ENCODE assay signal across 1 cellular context in the genomic region with DNA sequence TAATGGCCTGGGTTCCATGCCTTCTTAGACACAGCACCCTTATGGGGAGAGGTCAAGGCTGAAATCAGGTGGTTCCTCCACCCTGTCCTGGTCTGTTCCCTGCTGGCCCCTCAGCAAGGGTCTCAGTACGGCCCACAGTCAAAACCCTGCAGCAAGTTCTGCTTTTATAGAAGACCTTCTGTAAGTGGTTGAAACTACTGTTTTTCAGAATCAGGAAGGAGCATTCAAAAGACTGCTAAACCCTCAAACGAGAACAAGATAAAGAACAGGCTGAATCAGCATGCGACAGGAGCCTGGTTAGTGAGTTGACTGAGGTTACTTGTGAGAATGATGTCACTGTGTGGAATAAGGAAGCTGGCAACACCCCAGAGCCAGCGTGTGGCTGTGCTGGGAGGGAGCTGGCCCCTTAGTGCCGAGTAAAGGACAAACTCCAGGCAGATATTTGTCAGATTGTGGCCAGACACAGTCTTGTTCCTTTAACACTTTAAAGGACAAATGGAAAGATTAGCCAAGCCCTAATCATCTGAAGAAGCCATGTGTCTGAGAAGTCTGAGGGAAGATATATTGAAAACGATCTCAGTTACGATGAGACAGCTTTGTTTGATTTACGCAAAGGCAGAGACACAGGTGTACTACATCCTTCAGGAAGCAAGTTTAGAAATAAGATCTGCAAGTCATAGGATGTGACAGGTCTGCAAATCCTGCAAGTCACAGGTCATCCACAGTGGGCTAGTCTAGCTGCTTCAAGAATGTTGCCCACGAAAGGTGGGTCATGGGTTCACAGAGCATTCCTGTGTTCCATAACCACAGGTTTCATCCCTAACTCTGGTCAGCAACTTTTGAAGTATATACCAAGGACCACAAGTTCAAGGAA.
TF ChIP-seq lines count a peak whose summit lies in the region.

No MANE protein-coding gene starts in this region.

TF ChIP-seq in K562, 482 proteins besides CTCF, POLR2A, EP300 and RAD21 (continued from another document and continues in another):
- TF ChIP-seq PREB (CRISPR knock-in tag; IDR thresholded peaks at IDR 0.05), result no peak
- TF ChIP-seq PHF21A (IDR thresholded peaks at IDR 0.05; ENCODE audit: borderline replicate concordance, low read depth), result no peak
- no peak for TF ChIP-seq ZNF263 (CRISPR knock-in tag; IDR thresholded peaks at IDR 0.05; ENCODE audit: borderline replicate concordance)
- TF ChIP-seq, protein P1, sequence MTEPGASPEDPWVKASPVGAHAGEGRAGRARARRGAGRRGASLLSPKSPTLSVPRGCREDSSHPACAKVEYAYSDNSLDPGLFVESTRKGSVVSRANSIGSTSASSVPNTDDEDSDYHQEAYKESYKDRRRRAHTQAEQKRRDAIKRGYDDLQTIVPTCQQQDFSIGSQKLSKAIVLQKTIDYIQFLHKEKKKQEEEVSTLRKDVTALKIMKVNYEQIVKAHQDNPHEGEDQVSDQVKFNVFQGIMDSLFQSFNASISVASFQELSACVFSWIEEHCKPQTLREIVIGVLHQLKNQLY (CRISPR knock-in tag; conservative IDR thresholded peaks at IDR 0.05), result no peak
- TF ChIP-seq ZNF436 (CRISPR knock-in tag; IDR thresholded peaks at IDR 0.05), result no peak
- TF ChIP-seq EP400 (IDR thresholded peaks at IDR 0.05), result peak; percentile 69
- peak; percentile 80; the same call in 1 of the 2 replicates for TF ChIP-seq BACH1 (tag; IDR thresholded peaks at IDR 0.05)
- no peak for TF ChIP-seq ZNF785 (CRISPR knock-in tag; IDR thresholded peaks at IDR 0.05)
- no peak for TF ChIP-seq BCL6 (CRISPR knock-in tag; IDR thresholded peaks at IDR 0.05)
- TF ChIP-seq TFAP4 (CRISPR knock-in tag; IDR thresholded peaks at IDR 0.05; ENCODE audit: borderline replicate concordance), result 0 out of 2 replicates have a peak, but pooled peaks have one; percentile 14
- TF ChIP-seq ETS2 (tag; IDR thresholded peaks at IDR 0.05; ENCODE audit: borderline replicate concordance, poor library complexity, severe bottlenecking), result no peak
- no peak for TF ChIP-seq NR3C1 (CRISPR knock-in tag; IDR thresholded peaks at IDR 0.05)
- no peak for TF ChIP-seq NKRF (IDR thresholded peaks at IDR 0.05; ENCODE audit: borderline replicate concordance)
- TF ChIP-seq, protein P2, sequence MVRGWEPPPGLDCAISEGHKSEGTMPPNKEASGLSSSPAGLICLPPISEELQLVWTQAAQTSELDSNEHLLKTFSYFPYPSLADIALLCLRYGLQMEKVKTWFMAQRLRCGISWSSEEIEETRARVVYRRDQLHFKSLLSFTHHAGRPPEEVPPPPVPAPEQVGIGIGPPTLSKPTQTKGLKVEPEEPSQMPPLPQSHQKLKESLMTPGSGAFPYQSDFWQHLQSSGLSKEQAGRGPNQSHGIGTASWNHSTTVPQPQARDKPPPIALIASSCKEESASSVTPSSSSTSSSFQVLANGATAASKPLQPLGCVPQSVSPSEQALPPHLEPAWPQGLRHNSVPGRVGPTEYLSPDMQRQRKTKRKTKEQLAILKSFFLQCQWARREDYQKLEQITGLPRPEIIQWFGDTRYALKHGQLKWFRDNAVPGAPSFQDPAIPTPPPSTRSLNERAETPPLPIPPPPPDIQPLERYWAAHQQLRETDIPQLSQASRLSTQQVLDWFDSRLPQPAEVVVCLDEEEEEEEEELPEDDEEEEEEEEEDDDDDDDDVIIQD (CRISPR knock-in tag; IDR thresholded peaks at IDR 0.05), result no peak
- TF ChIP-seq ZKSCAN3 (CRISPR knock-in tag; IDR thresholded peaks at IDR 0.05), result no peak
- TF ChIP-seq, protein P3, sequence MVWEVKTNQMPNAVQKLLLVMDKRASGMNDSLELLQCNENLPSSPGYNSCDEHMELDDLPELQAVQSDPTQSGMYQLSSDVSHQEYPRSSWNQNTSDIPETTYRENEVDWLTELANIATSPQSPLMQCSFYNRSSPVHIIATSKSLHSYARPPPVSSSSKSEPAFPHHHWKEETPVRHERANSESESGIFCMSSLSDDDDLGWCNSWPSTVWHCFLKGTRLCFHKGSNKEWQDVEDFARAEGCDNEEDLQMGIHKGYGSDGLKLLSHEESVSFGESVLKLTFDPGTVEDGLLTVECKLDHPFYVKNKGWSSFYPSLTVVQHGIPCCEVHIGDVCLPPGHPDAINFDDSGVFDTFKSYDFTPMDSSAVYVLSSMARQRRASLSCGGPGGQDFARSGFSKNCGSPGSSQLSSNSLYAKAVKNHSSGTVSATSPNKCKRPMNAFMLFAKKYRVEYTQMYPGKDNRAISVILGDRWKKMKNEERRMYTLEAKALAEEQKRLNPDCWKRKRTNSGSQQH (CRISPR knock-in tag; IDR thresholded peaks at IDR 0.05), result no peak
- peak; percentile 98 for TF ChIP-seq ATF7 (IDR thresholded peaks at IDR 0.05)
- TF ChIP-seq TCF7L2 (IDR thresholded peaks at IDR 0.05; ENCODE audit: low read depth, low read length), result no peak; the same call in 1 of the 2 replicates
- TF ChIP-seq FUS (optimal IDR thresholded peaks at IDR 0.05; ENCODE audit: low read depth, low read length), result no peak
- TF ChIP-seq ELF4 (CRISPR knock-in tag; IDR thresholded peaks at IDR 0.05), result no peak
- TF ChIP-seq TCF3 (CRISPR knock-in tag; IDR thresholded peaks at IDR 0.05), result peak; percentile 52
- TF ChIP-seq CSDE1 (IDR thresholded peaks at IDR 0.05), result no peak
- TF ChIP-seq THRB (CRISPR knock-in tag; conservative IDR thresholded peaks at IDR 0.05), result no peak
- no peak for TF ChIP-seq TFAM (CRISPR knock-in tag; conservative IDR thresholded peaks at IDR 0.05)
- no peak for TF ChIP-seq MEF2A (IDR thresholded peaks at IDR 0.05; ENCODE audit: control insufficient read depth, low read depth, low read length)
- 0 out of 2 replicates have a peak, but pooled peaks have one; percentile 53 for TF ChIP-seq PKNOX1 (IDR thresholded peaks at IDR 0.05)
- TF ChIP-seq FOS (IDR thresholded peaks at IDR 0.05; ENCODE audit: extremely low read depth, insufficient read length), result no peak
- TF ChIP-seq ARHGAP35 (IDR thresholded peaks at IDR 0.05; ENCODE audit: partially characterized antibody), result no peak
- TF ChIP-seq RBM34 (IDR thresholded peaks at IDR 0.05; ENCODE audit: borderline replicate concordance, insufficient read depth, low read length), result no peak
- peak in 1 of 2 experiments; percentile 65; a peak in 1 of 4 replicates for TF ChIP-seq ZNF639 (CRISPR knock-in tag; conservative IDR thresholded peaks at IDR 0.05 in 1 of 2, IDR thresholded peaks at IDR 0.05 in 1 of 2)
- TF ChIP-seq, protein P4, sequence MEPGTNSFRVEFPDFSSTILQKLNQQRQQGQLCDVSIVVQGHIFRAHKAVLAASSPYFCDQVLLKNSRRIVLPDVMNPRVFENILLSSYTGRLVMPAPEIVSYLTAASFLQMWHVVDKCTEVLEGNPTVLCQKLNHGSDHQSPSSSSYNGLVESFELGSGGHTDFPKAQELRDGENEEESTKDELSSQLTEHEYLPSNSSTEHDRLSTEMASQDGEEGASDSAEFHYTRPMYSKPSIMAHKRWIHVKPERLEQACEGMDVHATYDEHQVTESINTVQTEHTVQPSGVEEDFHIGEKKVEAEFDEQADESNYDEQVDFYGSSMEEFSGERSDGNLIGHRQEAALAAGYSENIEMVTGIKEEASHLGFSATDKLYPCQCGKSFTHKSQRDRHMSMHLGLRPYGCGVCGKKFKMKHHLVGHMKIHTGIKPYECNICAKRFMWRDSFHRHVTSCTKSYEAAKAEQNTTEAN (CRISPR knock-in tag; IDR thresholded peaks at IDR 0.05), result no peak
- peak; percentile 66; the same call in 1 of the 2 replicates for TF ChIP-seq ZNF592 (IDR thresholded peaks at IDR 0.05)
- TF ChIP-seq MYNN (IDR thresholded peaks at IDR 0.05), result no peak
- TF ChIP-seq MYNN (CRISPR knock-in tag; IDR thresholded peaks at IDR 0.05), result no peak
- TF ChIP-seq EWSR1 (IDR thresholded peaks at IDR 0.05; ENCODE audit: borderline replicate concordance, low read depth, partially characterized antibody), result no peak
